12 cellular contexts compared by ENCODE assay signal in the genomic region with DNA sequence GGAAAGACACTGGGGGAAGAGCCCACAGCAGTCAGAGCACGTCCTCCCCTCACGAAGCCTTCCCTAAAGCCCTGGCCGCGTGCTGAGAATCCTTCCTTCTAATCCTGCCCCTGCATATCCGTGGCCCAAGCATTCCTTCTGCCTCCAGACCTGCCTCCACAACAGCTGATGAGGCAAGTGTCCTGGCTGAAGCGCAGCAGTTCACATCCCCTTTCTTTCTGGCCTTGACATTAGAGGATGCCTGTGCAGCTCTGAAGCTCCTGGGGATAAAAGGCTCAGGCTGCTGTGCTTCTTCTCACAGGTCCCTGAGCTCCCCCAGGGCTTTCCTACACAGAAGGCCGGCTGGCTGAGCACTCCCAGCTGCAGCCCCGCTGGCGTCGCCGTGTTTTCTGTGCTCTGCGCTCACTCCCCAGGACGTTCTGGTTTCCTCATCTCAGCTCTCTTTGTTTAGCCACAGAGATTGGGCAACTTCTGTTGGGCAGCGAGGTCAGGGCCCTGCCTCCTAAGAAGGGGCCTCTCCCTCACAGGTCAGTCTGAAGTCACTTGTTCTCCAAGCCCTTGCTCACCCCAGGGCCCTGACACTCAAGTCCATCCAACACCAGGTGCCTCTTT. TPM values are rescaled to one million over a fixed set of nuclear protein-coding genes. Genes with fewer than 3 reads are reported as not detected.
DNase-seq lines count a peak whose midpoint lies in the region; ATAC-seq, FAIRE-seq and TF ChIP-seq lines count a peak whose summit lies in the region.
"Had no signal": no experiment of that assay in that cellular context is flagged by ENCODE, and none has a peak within 500 bp of the region (broad histone marks: within the 10 kb centered on the region; RNA-seq: fewer than 3 reads in every experiment).

No MANE protein-coding gene starts in this region.

- H3K9me3 ChIP-seq in adrenal gland (replicated peaks in 1 of 3) (no peaks in the 10 kb centered on the region), right atrium auricular region (no peaks in the 10 kb centered on the region)

- H3K27me3 ChIP-seq in HL-60 (ENCODE audit: insufficient read depth, poor library complexity, severe bottlenecking), result no peaks in the 10 kb centered on the region
- no peaks in the 10 kb centered on the region for H3K27me3 ChIP-seq in adrenal gland
- no peaks in the 10 kb centered on the region for H3K27me3 ChIP-seq in right atrium auricular region
- H3K27me3 ChIP-seq in foreskin keratinocyte, result no peaks in the 10 kb centered on the region

- no peak for ATAC-seq in foreskin keratinocyte
- ATAC-seq: naive thymus-derived CD8-positive, alpha-beta T cell had no signal

- no peak for TF ChIP-seq POLR2A in adrenal gland (IDR thresholded peaks at IDR 0.05)
- no peak for TF ChIP-seq POLR2A in GM12891 (IDR thresholded peaks at IDR 0.05; ENCODE audit: low read depth, low read length)

- no peak overlapping the region for H3K4me3 ChIP-seq in HL-60 (replicated peaks; ENCODE audit: insufficient read depth, low read length)
- no peak overlapping the region for H3K4me3 ChIP-seq in adrenal gland
- H3K4me3 ChIP-seq in right atrium auricular region, result no peak overlapping the region
- H3K4me3 ChIP-seq: GM23248 had no signal

- TF ChIP-seq CTCF in HL-60 (IDR thresholded peaks at IDR 0.05; ENCODE audit: insufficient read depth, low read length), result no peak
- TF ChIP-seq CTCF in adrenal gland (IDR thresholded peaks at IDR 0.05), result no peak
- no peak for TF ChIP-seq CTCF in right atrium auricular region (IDR thresholded peaks at IDR 0.05)
- no peak for TF ChIP-seq CTCF in foreskin keratinocyte (conservative IDR thresholded peaks at IDR 0.05)

- intact Hi-C loops in adrenal gland (cut with DNase I), result no loop called here

- no peak for FAIRE-seq in GM12891 (lab: Jason Lieb, UNC)

- peak; percentile 81 to 83 for DNase-seq in HL-60 (ENCODE audit: low read depth in 1 of 2, low spot score in 1 of 2)
- peak in 6 of 7 donors; percentile 44 to 80 (median 64) for DNase-seq in adrenal gland
- DNase-seq in right atrium auricular region (ENCODE audit: low spot score), result peak; percentile 85
- DNase-seq in renal cortical epithelial cell (ENCODE audit: low read depth), result peak; percentile 24
- no peak for DNase-seq in NCI-H526 (lab: John Stamatoyannopoulos, UW)
- no peak for DNase-seq in cerebellar nuclear complex (lab: John Stamatoyannopoulos, UW)
- no peak for DNase-seq in foreskin keratinocyte
- DNase-seq in GM12891 (ENCODE audit: insufficient read length, low spot score), result no peak
- DNase-seq: activated CD4-positive, alpha-beta T cell treated with anti-CD3 and anti-CD28 coated beads, Interleukin-2, amount 10 ng/mL, durations not matched to agents 7 days and 5 days; GM23248; NCI-H1092 treated with DMSO at 0.1 percent for 48 hours had no signal

- H3K27ac ChIP-seq in HL-60 (replicated peaks) (peak overlapping the region; percentile 60), adrenal gland (peak overlapping the region in 2 of 5 donors; percentile 57 to 86), right atrium auricular region (peak overlapping the region; percentile 66 to 77), foreskin keratinocyte (no peak overlapping the region)
- H3K27ac ChIP-seq: GM23248 had no signal

- H3K36me3 ChIP-seq in adrenal gland (replicated peaks in 1 of 2) (no peaks in the 10 kb centered on the region), right atrium auricular region (no peaks in the 10 kb centered on the region)

- WGBS in adrenal gland, 4 donors, result 32 to 45% (median 34%) methylated on average over 14 of the region's 14 CpGs

- peaks cover 0 to 14% of the 10 kb centered on the region in 2 donors for H3K4me1 ChIP-seq in adrenal gland (replicated peaks in 1 of 2)
- peaks cover 0 to 87% of the 10 kb centered on the region in 2 donors for H3K4me1 ChIP-seq in right atrium auricular region
- H3K4me1 ChIP-seq in foreskin keratinocyte, result peaks cover 10% of the 10 kb centered on the region

TF ChIP-seq in GM12891, 5 proteins besides CTCF, POLR2A, EP300 and RAD21:
- no peak for TF ChIP-seq POU2F2 (IDR thresholded peaks at IDR 0.05; ENCODE audit: low read depth, low read length)
- TF ChIP-seq PAX5 (IDR thresholded peaks at IDR 0.05; ENCODE audit: insufficient read depth, low read length, severe bottlenecking), result no peak

RNA-seq across cellular contexts. Expression of a gene that starts 45.8 kb away (rescaled TPM):
- total RNA-seq in adrenal gland (1 to 10 TPM; 1.1 to 9.1 (median 2.2) TPM), right atrium auricular region (1 to 10 TPM; 5.4 to 8.8 TPM), renal cortical epithelial cell (0.60 TPM in 1 of 2 replicates, not detected in the other), foreskin keratinocyte (0.17 and 0.32 TPM in 2 replicates)
- polyA plus RNA-seq in adrenal gland (1 to 10 TPM; 1.8 to 2.5 (median 2.0) TPM), foreskin keratinocyte (0.19 and 0.30 TPM in 2 replicates)
- polyA plus RNA-seq in GM12891 (2012; ENCODE audit: low read depth, missing spikeins), result 15.5 TPM

Comparison
In these comparisons a context has a peak if more than half of its experiments do, and no peak if none do; other contexts are left out.
1. DNase-seq: peak in HL-60 (2 of 2), adrenal gland (6 of 7), right atrium auricular region (single experiment) and renal cortical epithelial cell (single experiment); none in NCI-H526 (0 of 2), cerebellar nuclear complex (0 of 2), foreskin keratinocyte (0 of 2) and GM12891 (single experiment).